8 cellular contexts compared by ENCODE assay signal in the genomic region with DNA sequence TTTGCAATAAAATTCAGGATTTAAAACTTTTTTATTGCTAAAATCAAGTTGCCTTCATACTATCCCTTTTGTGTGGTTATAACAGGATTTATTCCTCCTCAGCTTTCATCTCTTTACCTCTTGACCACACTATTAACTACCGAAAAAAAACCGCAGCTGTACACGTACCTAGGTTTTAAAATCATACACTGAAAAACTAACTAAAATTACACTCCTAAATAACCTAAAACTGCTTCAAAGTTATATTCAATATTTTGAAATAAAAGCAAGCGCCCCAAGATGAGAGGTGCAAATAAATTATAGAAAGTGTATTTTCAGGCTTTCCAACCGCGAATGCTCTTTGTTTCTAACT. TPM values are rescaled to one million over a fixed set of nuclear protein-coding genes. Genes with fewer than 3 reads are reported as not detected.
DNase-seq lines count a peak whose midpoint lies in the region; ATAC-seq, FAIRE-seq and TF ChIP-seq lines count a peak whose summit lies in the region.

No MANE protein-coding gene starts in this region.

- CTCF ChIA-PET in A549 (lab: Yijun Ruan, JAX) (interaction anchor here (0.7 to 1.8 kb wide), 9 partner anchors 15 to 144 kb away, joined by 3 to 7 read pairs (median 4); no protein-coding TSS in a partner anchor), GM12878 (lab: Yijun Ruan, JAX) (interaction anchor here (0.6 to 7.4 kb wide), 32 partner anchors 9 to 747 kb away, joined by 3 to 211 read pairs (median 7); a partner anchor contains a TSS)

- H3K27ac ChIP-seq in A549 (no peak overlapping the region), GM12878 (ENCODE audit: control insufficient read depth, insufficient read depth) (peak overlapping the region; percentile 81)

- peaks cover 39% of the 10 kb centered on the region for H3K79me2 ChIP-seq in GM12878 (ENCODE audit: control insufficient read depth, insufficient read depth, low read length)

- H4K20me1 ChIP-seq in GM12878 (ENCODE audit: control insufficient read depth, insufficient read depth), result no peaks in the 10 kb centered on the region

- TF ChIP-seq CTCF in A549 (IDR thresholded peaks at IDR 0.05) (no peak), GM12878 (IDR thresholded peaks at IDR 0.05 in 2 of 3, conservative IDR thresholded peaks at IDR 0.05 in 1 of 3; ENCODE audit: control insufficient read depth in 2 of 3, extremely low read depth in 1 of 3, insufficient read depth in 1 of 3, low read depth in 3 of 3, low read length in 3 of 3) (no peak)

- TF ChIP-seq RAD21 in A549 (conservative IDR thresholded peaks at IDR 0.05 in 1 of 2, IDR thresholded peaks at IDR 0.05 in 1 of 2), result no peak
- TF ChIP-seq RAD21 in GM12878 (IDR thresholded peaks at IDR 0.05; ENCODE audit: insufficient read depth, low read depth, low read length), result no peak

- DNase-seq in A549 (ENCODE audit: low read depth in 1 of 2, low spot score in 1 of 2), result no peak
- DNase-seq in HAP-1 (ENCODE audit: low spot score in 2 of 2), result no peak
- DNase-seq in GM12878 (ENCODE audit: low read depth, low spot score), result no peak
- DNase-seq in OCI-M2 (lab: John Stamatoyannopoulos, UW; ENCODE audit: unreplicated experiment), result no peak

- POLR2A ChIA-PET in A549 (lab: Yijun Ruan, JAX), result no interaction called here
- POLR2A ChIA-PET in GM12878 (lab: Charles Lee), result interaction anchor here (0.8 to 2.8 kb wide), 12 partner anchors 29 to 70 kb away, joined by 3 to 24 read pairs (median 10); a partner anchor contains a TSS

- no peaks in the 10 kb centered on the region for H3K36me3 ChIP-seq in HAP-1 (replicated peaks)
- H3K36me3 ChIP-seq in GM12878 (ENCODE audit: control insufficient read depth in 2 of 2, insufficient read depth in 2 of 2, low read length in 1 of 2), result no peaks in the 10 kb centered on the region

- peak overlapping the region; percentile 77 for H3K9ac ChIP-seq in GM12878 (ENCODE audit: control insufficient read depth, insufficient read depth, low read length)

- RAD21 ChIA-PET in GM12878 (lab: Charles Lee; ENCODE audit: unreplicated experiment), result interaction anchor here (0.7 to 4.3 kb wide), 26 partner anchors 9 to 105 kb away, joined by 3 to 73 read pairs (median 5); a partner anchor contains a TSS

- in situ Hi-C loops in HAP-1 (cut with MboI; ENCODE audit: low sequenced_read_pairs) (loop anchor here (10.0 kb wide), 1 partner anchor 47 kb away; no protein-coding TSS in a partner anchor), GM12878 (cut with MboI) (loop anchor here (5.0 kb wide), 1 partner anchor 49 kb away; no protein-coding TSS in a partner anchor)

- WGBS in A549 (ENCODE audit: missing lambda C conversion rate), result 58% methylated on average over 6 of the region's 6 CpGs
- WGBS in GM12878 (ENCODE audit: insufficient coverage, insufficient replicate concordance, low lambda C conversion rate, missing lambda C conversion rate), result 1% methylated on average over 6 of the region's 6 CpGs

- H3K9me3 ChIP-seq in A549 (no peaks in the 10 kb centered on the region), HAP-1 (no peaks in the 10 kb centered on the region), GM12878 (replicated peaks; ENCODE audit: control insufficient read depth, insufficient read depth, low read length) (no peaks in the 10 kb centered on the region), mononuclear cell (ENCODE audit: low read depth, low read length) (no peaks in the 10 kb centered on the region)

- H2AFZ ChIP-seq in GM12878 (ENCODE audit: control insufficient read depth, low read depth, low read length), result peak overlapping the region; percentile 84

- TF ChIP-seq POLR2A in A549 (IDR thresholded peaks at IDR 0.05; ENCODE audit: low read length) (no peak), GM12878 (IDR thresholded peaks at IDR 0.05; ENCODE audit: low read depth, low read length) (no peak)

- SMC1A ChIA-PET in GM12878 (lab: Charles Lee; ENCODE audit: uncharacterized antibody, unreplicated experiment), result interaction anchor here (0.6 to 6.9 kb wide), 25 partner anchors 10 to 609 kb away, joined by 3 to 79 read pairs (median 7); a partner anchor contains a TSS

- no peak for TF ChIP-seq EP300 in A549 (IDR thresholded peaks at IDR 0.05)
- TF ChIP-seq EP300 in GM12878 (IDR thresholded peaks at IDR 0.05; ENCODE audit: borderline replicate concordance in 1 of 2, control insufficient read depth in 1 of 2, low read depth in 2 of 2, low read length in 2 of 2), result no peak

- peak overlapping the region; percentile 82 for H3K4me3 ChIP-seq in A549
- H3K4me3 ChIP-seq in HAP-1, result peak overlapping the region; percentile 60
- H3K4me3 ChIP-seq in GM12878, result peak overlapping the region; percentile 88
- peak overlapping the region; percentile 83 for H3K4me3 ChIP-seq in mononuclear cell (ENCODE audit: low read length)

- no peaks in the 10 kb centered on the region for H3K27me3 ChIP-seq in HAP-1 (ENCODE audit: low read depth)
- no peaks in the 10 kb centered on the region for H3K27me3 ChIP-seq in GM12878 (replicated peaks in 1 of 2; ENCODE audit: control insufficient read depth in 2 of 2, insufficient read depth in 2 of 2, low read length in 1 of 2)
- H3K27me3 ChIP-seq in mononuclear cell (ENCODE audit: insufficient read depth, low read length), result no peaks in the 10 kb centered on the region

- ATAC-seq in A549 (no peak), GM12878 (no peak), GM19397 (IDR thresholded peaks at IDR 0.05; ENCODE audit: unreplicated experiment) (no peak), HG03045 (IDR thresholded peaks at IDR 0.05; ENCODE audit: unreplicated experiment) (no peak), HG03342 (IDR thresholded peaks at IDR 0.05; ENCODE audit: unreplicated experiment) (no peak)

- intact Hi-C loops in GM12878 (cut with micrococcal nuclease; ENCODE audit: unreplicated experiment), result no loop called here

- H3K4me2 ChIP-seq in A549 (peak overlapping the region; percentile 88), GM12878 (ENCODE audit: control insufficient read depth, insufficient read depth) (peak overlapping the region; percentile 90)

- TSS peak; percentile 63 for BruUV-seq in GM12878 (replicated peaks; lab: Mats Ljungman, UMichigan)

- H3K4me1 ChIP-seq in A549 (peaks cover 3% of the 10 kb centered on the region; the same call in 1 of the 3 replicates), HAP-1 (peaks cover 5% of the 10 kb centered on the region), GM12878 (ENCODE audit: control insufficient read depth, insufficient read depth, low read length) (peaks cover 5% of the 10 kb centered on the region), mononuclear cell (ENCODE audit: insufficient read depth, low read length) (peaks cover 15% of the 10 kb centered on the region)

- FAIRE-seq in A549 (lab: Jason Lieb, UNC), result no peak
- no peak for FAIRE-seq in GM12878 (lab: Jason Lieb, UNC)

TF ChIP-seq in GM12878, 131 proteins besides CTCF, POLR2A, EP300 and RAD21 (continues in another document):
- TF ChIP-seq SREBF1 (IDR thresholded peaks at IDR 0.05; ENCODE audit: low read length), result no peak

RNA-seq across cellular contexts. Expression of a gene that starts 1.4 kb away (rescaled TPM):
- polyA plus RNA-seq in A549 (2011; rRNA removed) (5.1 and 7.7 TPM in 2 replicates), A549 (2017; fragmentation: RNase III; extraction: RNeasy Plus Mini Kit Qiagen cat#74134 plus additional on column Dnase treatment) (4.4 to 4.9 TPM (median 4.8 TPM) in 3 replicates), GM12878 (2011; rRNA removed) (53.2 and 58.5 TPM in 2 replicates), GM12878 (2014; fragmentation: Illumina TruSeq; extraction: Trizol) (93.8 and 100 TPM in 2 replicates), GM12878 (2014; fragmentation: Nextera tagmentation; extraction: Ambion mirVana) (10 to 100 TPM; 81.5 to 97.0 TPM), GM12878 (2014; rRNA removed) (61.5 and 61.9 TPM in 2 replicates), GM12878 (2016; fragmentation: Nextera tagmentation; extraction: Ambion mirVana) (100 to 1,000 TPM; 173 to 177 TPM)
- polyA plus RNA-seq in A549 (2012; cell fraction: cytosol; rRNA removed), result 2.2 and 2.6 TPM in 2 replicates
- polyA plus RNA-seq in A549 (2012; cell fraction: nucleus; rRNA removed), result 1.1 and 1.7 TPM in 2 replicates
- 1.8 and 4.4 TPM in 2 replicates for polyA minus RNA-seq in A549 (2011; rRNA and poly(A)+ RNA removed)
- 7.7 and 10.5 TPM in 2 replicates for total RNA-seq in GM12878 (2013; cell fraction: nucleolus; rRNA removed)
- total RNA-seq in GM12878 (2014; rRNA removed) (60.8 and 78.8 TPM in 2 replicates), GM12878 (2014; rRNA removed; fragmentation: Illumina TruSeq; extraction: Trizol) (76.1 and 76.7 TPM in 2 replicates), GM12878 (2021) (51.6 and 55.0 TPM in 2 replicates), mononuclear cell (18.4 TPM)
- 17.6 TPM for polyA plus RNA-seq in GM12878 (2011; ENCODE audit: low read depth)
- 39.8 and 50.1 TPM in 2 replicates for polyA plus RNA-seq in GM12878 (2011; cell fraction: cytosol; rRNA removed)
- polyA plus RNA-seq in GM12878 (2011; cell fraction: nucleus; rRNA removed), result 25.9 and 30.5 TPM in 2 replicates
- polyA plus RNA-seq in GM12878 (2012), result 35.1 and 37.5 TPM in 2 replicates
- polyA minus RNA-seq in GM12878 (2011; rRNA and poly(A)+ RNA removed), result 16.5 and 20.0 TPM in 2 replicates
- polyA minus RNA-seq in GM12878 (2011; cell fraction: cytosol; rRNA and poly(A)+ RNA removed), result 9.0 and 14.8 TPM in 2 replicates
- 3.6 and 3.8 TPM in 2 replicates for polyA minus RNA-seq in GM12878 (2011; cell fraction: nucleus; rRNA and poly(A)+ RNA removed)

RNA-seq across cellular contexts. Expression of a gene that starts 39.0 kb away (rescaled TPM):
- polyA plus RNA-seq in A549 (2011; rRNA removed) (61.6 and 74.4 TPM in 2 replicates), A549 (2017; fragmentation: RNase III; extraction: RNeasy Plus Mini Kit Qiagen cat#74134 plus additional on column Dnase treatment) (39.8 to 48.1 TPM (median 47.3 TPM) in 3 replicates), GM12878 (2011; rRNA removed) (279 and 281 TPM in 2 replicates), GM12878 (2014; fragmentation: Illumina TruSeq; extraction: Trizol) (92.6 and 100 TPM in 2 replicates), GM12878 (2014; fragmentation: Nextera tagmentation; extraction: Ambion mirVana) (100 to 1,000 TPM; 119 to 149 TPM), GM12878 (2014; rRNA removed) (110 and 130 TPM in 2 replicates), GM12878 (2016; fragmentation: Nextera tagmentation; extraction: Ambion mirVana) (100 to 1,000 TPM; 205 to 231 TPM)
- 54.9 and 57.0 TPM in 2 replicates for polyA plus RNA-seq in A549 (2012; cell fraction: cytosol; rRNA removed)
- polyA plus RNA-seq in A549 (2012; cell fraction: nucleus; rRNA removed), result 23.3 and 50.9 TPM in 2 replicates
- polyA minus RNA-seq in A549 (2011; rRNA and poly(A)+ RNA removed), result 9.5 and 13.0 TPM in 2 replicates
- total RNA-seq in GM12878 (2013; cell fraction: nucleolus; rRNA removed), result 290 and 291 TPM in 2 replicates
- total RNA-seq in GM12878 (2014; rRNA removed) (105 and 145 TPM in 2 replicates), GM12878 (2014; rRNA removed; fragmentation: Illumina TruSeq; extraction: Trizol) (69.5 and 73.7 TPM in 2 replicates), GM12878 (2021) (77.6 and 78.3 TPM in 2 replicates), mononuclear cell (14.2 TPM)
- polyA plus RNA-seq in GM12878 (2011; ENCODE audit: low read depth), result 55.2 TPM
- 110 and 145 TPM in 2 replicates for polyA plus RNA-seq in GM12878 (2011; cell fraction: cytosol; rRNA removed)
- polyA plus RNA-seq in GM12878 (2011; cell fraction: nucleus; rRNA removed), result 139 and 171 TPM in 2 replicates
- 107 and 120 TPM in 2 replicates for polyA plus RNA-seq in GM12878 (2012)
- polyA minus RNA-seq in GM12878 (2011; rRNA and poly(A)+ RNA removed), result 79.8 and 81.2 TPM in 2 replicates
- polyA minus RNA-seq in GM12878 (2011; cell fraction: cytosol; rRNA and poly(A)+ RNA removed), result 21.2 and 32.0 TPM in 2 replicates
- 52.7 and 59.1 TPM in 2 replicates for polyA minus RNA-seq in GM12878 (2011; cell fraction: nucleus; rRNA and poly(A)+ RNA removed)
